20 cellular contexts compared by ENCODE assay signal in genomic region chr20:42914302-42914701, GRCh38.
A peak's percentile ranks its signal among the peaks of the same experiment; 100 is the strongest.
DNase-seq lines count a peak whose midpoint lies in the region; ATAC-seq, FAIRE-seq and TF ChIP-seq lines count a peak whose summit lies in the region.
"Had no signal": no experiment of that assay in that cellular context is flagged by ENCODE, and none has a peak within 500 bp of the region (broad histone marks: within the 10 kb centered on the region; RNA-seq: fewer than 3 reads in every experiment).

No MANE protein-coding gene starts in this region.

- H3K23ac ChIP-seq in mesendoderm (ENCODE audit: low read length) = no peak overlapping the region

- in situ Hi-C loops in HepG2 (cut with HindIII; ENCODE audit: extremely low pct_ligation_motif_present, low pct_unique_long_range_greater_than_20kb) = no loop called here

- no peaks in the 10 kb centered on the region for H3K79me1 ChIP-seq in mesendoderm (ENCODE audit: low read length)

- H2BK15ac ChIP-seq in mesendoderm (replicated peaks; ENCODE audit: low read depth) = no peak overlapping the region

- no peak overlapping the region for H3K56ac ChIP-seq in mesendoderm (ENCODE audit: low read length)

- H3K79me2 ChIP-seq in HepG2 (ENCODE audit: insufficient read depth, low read length) (no peaks in the 10 kb centered on the region), mesendoderm (ENCODE audit: control insufficient read depth, insufficient read depth, low read length) (no peaks in the 10 kb centered on the region)

- no peak overlapping the region for H3K4me3 ChIP-seq in HepG2 (replicated peaks in 1 of 3; ENCODE audit: insufficient read depth in 1 of 3, low read depth in 2 of 3, low read length in 3 of 3)
- no peak overlapping the region for H3K4me3 ChIP-seq in right lobe of liver
- no peak overlapping the region for H3K4me3 ChIP-seq in RWPE2 (ENCODE audit: severe bottlenecking)
- H3K4me3 ChIP-seq in mesendoderm (ENCODE audit: low read length) = no peak overlapping the region
- H3K4me3 ChIP-seq: BLaER1, HAP-1 had no signal

- no peak for TF ChIP-seq CTCF in HepG2 (CRISPR knock-in tag; IDR thresholded peaks at IDR 0.05)
- TF ChIP-seq CTCF in right lobe of liver (IDR thresholded peaks at IDR 0.05) = no peak
- TF ChIP-seq CTCF in RWPE2 (IDR thresholded peaks at IDR 0.05; ENCODE audit: poor library complexity, severe bottlenecking) = no peak

- H4K8ac ChIP-seq in mesendoderm (ENCODE audit: low read depth, low read length) = no peak overlapping the region

- H3K36me3 ChIP-seq in HepG2 (replicated peaks in 1 of 2; ENCODE audit: control insufficient read depth in 1 of 2, insufficient read depth in 2 of 2, low read length in 2 of 2) (no peaks in the 10 kb centered on the region), right lobe of liver (no peaks in the 10 kb centered on the region), RWPE2 (ENCODE audit: low read depth) (no peaks in the 10 kb centered on the region), mesendoderm (ENCODE audit: control insufficient read depth, insufficient read depth, low read length) (no peaks in the 10 kb centered on the region)
- H3K36me3 ChIP-seq: BLaER1, HAP-1 had no signal

- TF ChIP-seq RAD21 in HepG2 (CRISPR knock-in tag; IDR thresholded peaks at IDR 0.05) = no peak

- no peak overlapping the region for H3K4me2 ChIP-seq in HepG2 (ENCODE audit: low read depth, low read length)
- H3K4me2 ChIP-seq in mesendoderm (ENCODE audit: low read length) = no peak overlapping the region
- H3K4me2 ChIP-seq: BLaER1 had no signal

- POLR2A ChIA-PET in HepG2 (lab: Yijun Ruan, JAX) = no interaction called here

- no peak overlapping the region for H3K4ac ChIP-seq in mesendoderm (ENCODE audit: low read depth, low read length)

- no peak for FAIRE-seq in HepG2 (lab: Jason Lieb, UNC)
- FAIRE-seq: G401.6, GM12892, H54 had no signal

- H3K18ac ChIP-seq in mesendoderm (ENCODE audit: low read length) = peak overlapping the region; percentile 68

- no peaks in the 10 kb centered on the region for H4K20me1 ChIP-seq in HepG2 (ENCODE audit: insufficient read depth, low read length)
- H4K20me1 ChIP-seq: BLaER1 had no signal

- DNase-seq in HepG2 (ENCODE audit: low spot score) (no peak), right lobe of liver (no peak), RWPE2 (ENCODE audit: low spot score) (peak; percentile 15), mesendoderm (peak; percentile 13), T1000 (lab: John Stamatoyannopoulos, UW) (no peak), germinal center (ENCODE audit: low spot score) (no peak)
- DNase-seq: 8988T; Caco-2; CD4-positive, CD25-positive, alpha-beta regulatory T cell; CD8-positive, alpha-beta T cell; DMS153; DND-41; GOT3; HFFc6 had no signal

- H3K9me3 ChIP-seq in HepG2 (ENCODE audit: low read length) = no peaks in the 10 kb centered on the region
- H3K9me3 ChIP-seq in right lobe of liver = no peaks in the 10 kb centered on the region
- H3K9me3 ChIP-seq in RWPE2 (ENCODE audit: severe bottlenecking) = peaks cover 4% of the 10 kb centered on the region
- H3K9me3 ChIP-seq: BLaER1 had no signal

- H3K4me1 ChIP-seq in HepG2 (ENCODE audit: insufficient read depth, low read length) (no peaks in the 10 kb centered on the region), right lobe of liver (no peaks in the 10 kb centered on the region), RWPE2 (ENCODE audit: insufficient read depth, poor library complexity, severe bottlenecking) (no peaks in the 10 kb centered on the region), mesendoderm (ENCODE audit: control insufficient read depth, low read depth, low read length) (peaks cover 4% of the 10 kb centered on the region)
- H3K4me1 ChIP-seq: BLaER1, Caco-2, HAP-1 had no signal

- intact Hi-C loops in HepG2 (cut with micrococcal nuclease; ENCODE audit: unreplicated experiment) = no loop called here
- intact Hi-C loops in right lobe of liver (cut with DNase I) = no loop called here

- no peak for TF ChIP-seq EP300 in HepG2 (IDR thresholded peaks at IDR 0.05; ENCODE audit: low read depth in 2 of 2, low read length in 2 of 2)
- TF ChIP-seq EP300 in HepG2 (CRISPR knock-in tag; IDR thresholded peaks at IDR 0.05; ENCODE audit: borderline replicate concordance) = no peak

- WGBS in HepG2 (ENCODE audit: low lambda C conversion rate) = 15% methylated on average over 5 of the region's 5 CpGs
- 36% methylated on average over 5 of the region's 5 CpGs for WGBS in right lobe of liver (ENCODE audit: insufficient coverage, low coverage, low lambda C conversion rate, missing lambda C conversion rate)
- no CpG with 5 or more reads among the region's 5 CpGs for WGBS in mesendoderm (ENCODE audit: extremely low coverage, insufficient coverage, low lambda C conversion rate)

- no peak overlapping the region for H2AFZ ChIP-seq in HepG2 (ENCODE audit: low read length)

- no peak overlapping the region for H4K5ac ChIP-seq in mesendoderm (ENCODE audit: low read length)

- TF ChIP-seq POLR2A in HepG2 (IDR thresholded peaks at IDR 0.05; ENCODE audit: insufficient read depth in 1 of 2, low read depth in 2 of 2, low read length in 2 of 2) (no peak), right lobe of liver (IDR thresholded peaks at IDR 0.05) (no peak)

- CTCF ChIA-PET in HepG2 (lab: Yijun Ruan, JAX; ENCODE audit: low intra/inter-chr PET ratio, low total read pairs) = no interaction called here

- H2BK5ac ChIP-seq in mesendoderm (ENCODE audit: low read length) = no peak overlapping the region

- no peak overlapping the region for H3K9ac ChIP-seq in HepG2 (ENCODE audit: insufficient read depth, low read depth, low read length)
- H3K9ac ChIP-seq in mesendoderm (ENCODE audit: low read length) = no peak overlapping the region
- H3K9ac ChIP-seq: BLaER1 had no signal

- H2AK5ac ChIP-seq in mesendoderm (ENCODE audit: low read length) = no peak overlapping the region

- ATAC-seq in HepG2 = no peak
- no peak for ATAC-seq in right lobe of liver
- no peak for ATAC-seq in RWPE2 (ENCODE audit: low read depth)
- ATAC-seq: CD8-positive, alpha-beta T cell had no signal

- no peak overlapping the region for H2BK120ac ChIP-seq in mesendoderm (ENCODE audit: low read depth, low read length)

- H3K27me3 ChIP-seq in HepG2 (ENCODE audit: control insufficient read depth in 1 of 2, insufficient read depth in 2 of 2, low read length in 2 of 2) = no peaks in the 10 kb centered on the region
- no peaks in the 10 kb centered on the region for H3K27me3 ChIP-seq in right lobe of liver
- H3K27me3 ChIP-seq in RWPE2 (ENCODE audit: insufficient read depth, poor library complexity, severe bottlenecking) = no peaks in the 10 kb centered on the region
- no peaks in the 10 kb centered on the region for H3K27me3 ChIP-seq in mesendoderm (ENCODE audit: insufficient read depth, low read length, poor library complexity)
- H3K27me3 ChIP-seq: BLaER1 had no signal

- no TSS peak for BruUV-seq in HepG2 (replicated peaks; lab: Mats Ljungman, UMichigan)

- H3K27ac ChIP-seq in HepG2 (ENCODE audit: extremely low read length, insufficient read depth, low read length) (no peak overlapping the region), right lobe of liver (no peak overlapping the region), RWPE2 (ENCODE audit: poor library complexity, severe bottlenecking) (no peak overlapping the region), mesendoderm (ENCODE audit: low read depth, low read length) (no peak overlapping the region)
- H3K27ac ChIP-seq: BLaER1, C4-2B had no signal

TF ChIP-seq in HepG2, 621 proteins besides CTCF, POLR2A, EP300 and RAD21:
- no peak for TF ChIP-seq PAWR (CRISPR knock-in tag; IDR thresholded peaks at IDR 0.05; ENCODE audit: borderline replicate concordance)
- peak; percentile 55 to 72 for TF ChIP-seq MAFK (conservative IDR thresholded peaks at IDR 0.05 in 1 of 2, IDR thresholded peaks at IDR 0.05 in 1 of 2; ENCODE audit: low read length in 2 of 2)
- TF ChIP-seq MAFF (IDR thresholded peaks at IDR 0.05; ENCODE audit: low read depth, low read length) = peak; percentile 30; the same call in 1 of the 2 replicates
- TF ChIP-seq NCOA1 (CRISPR knock-in tag; IDR thresholded peaks at IDR 0.05) = no peak
- no peak for TF ChIP-seq ARHGAP35 (CRISPR knock-in tag; IDR thresholded peaks at IDR 0.05; ENCODE audit: borderline replicate concordance)
- no peak for TF ChIP-seq ZNF3 (CRISPR knock-in tag; IDR thresholded peaks at IDR 0.05)

Comparison
In these comparisons a context has a peak if more than half of its experiments do, and no peak if none do; other contexts are left out.
1. DNase-seq: peak in RWPE2 (single experiment) and mesendoderm (single experiment); none in HepG2 (single experiment), right lobe of liver (0 of 3), T1000 (single experiment) and germinal center (single experiment).